Comparison of ENCODE assay signal across 2 cellular contexts in the genomic region with DNA sequence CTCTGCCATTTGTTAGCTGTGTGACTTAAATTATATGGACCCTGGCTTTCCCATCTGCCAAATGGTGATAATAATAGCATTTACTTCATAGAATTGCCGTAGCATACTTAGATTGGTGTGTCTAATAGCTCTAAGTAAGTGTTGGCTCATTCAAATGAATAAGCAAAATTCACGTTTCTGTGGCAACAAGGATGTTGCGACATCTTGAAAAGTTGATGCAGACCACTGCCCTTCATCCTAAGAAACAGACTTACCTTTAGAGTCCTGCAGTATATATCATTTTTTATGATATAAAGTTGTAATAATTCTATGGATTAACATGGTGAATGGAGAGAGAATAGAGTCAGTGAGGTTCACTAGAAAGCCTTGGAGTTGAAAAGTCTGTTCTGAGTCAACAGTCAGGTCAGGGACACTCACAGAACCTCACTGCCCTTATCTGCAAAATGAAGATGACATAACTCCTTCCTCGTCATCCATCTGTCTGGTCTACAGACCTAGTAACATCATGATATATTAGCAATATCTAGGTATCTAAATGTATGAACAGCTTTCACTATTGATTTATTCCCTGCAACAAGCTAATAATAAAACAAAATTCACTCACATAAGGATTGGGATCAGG.
TF ChIP-seq lines count a peak whose summit lies in the region.

No MANE protein-coding gene starts in this region.

TF ChIP-seq in IMR-90, 13 proteins besides CTCF, POLR2A, EP300 and RAD21:
- TF ChIP-seq CEBPB (IDR thresholded peaks at IDR 0.05; ENCODE audit: low read depth, low read length) (peak; percentile 88), CHD1 (IDR thresholded peaks at IDR 0.05; ENCODE audit: low read depth, low read length) (no peak)

TF ChIP-seq in H1, 55 proteins besides CTCF, POLR2A, EP300 and RAD21:
- peak; percentile 77; the same call in 1 of the 2 replicates for TF ChIP-seq CEBPB (IDR thresholded peaks at IDR 0.05; ENCODE audit: low read depth, low read length)
- no peak for TF ChIP-seq PHF8 (conservative IDR thresholded peaks at IDR 0.05; ENCODE audit: low read depth, low read length)
